18 cellular contexts compared by ENCODE assay signal in the genomic region with DNA sequence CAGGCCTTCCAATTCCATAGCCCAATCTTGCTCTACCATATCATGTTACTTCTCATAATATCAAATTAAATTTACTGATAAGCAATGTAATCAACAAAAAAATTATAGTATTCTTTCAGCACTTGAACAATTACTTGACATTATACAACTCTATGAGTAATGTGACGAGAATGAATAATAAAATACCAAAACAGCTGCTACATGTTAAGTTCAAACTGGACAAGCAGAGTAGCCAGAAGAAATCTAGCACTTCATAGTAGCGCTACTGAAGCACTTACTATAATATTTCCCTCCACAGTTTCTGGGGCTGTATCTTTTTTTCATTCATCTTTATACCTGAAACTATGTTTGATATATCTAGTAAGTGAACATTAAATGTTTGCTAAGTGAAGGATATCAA. TPM values are rescaled to one million over a fixed set of nuclear protein-coding genes. Genes with fewer than 3 reads are reported as not detected.
DNase-seq lines count a peak whose midpoint lies in the region; TF ChIP-seq lines count a peak whose summit lies in the region.
"Had no signal": no experiment of that assay in that cellular context is flagged by ENCODE, and none has a peak within 500 bp of the region (broad histone marks: within the 10 kb centered on the region; RNA-seq: fewer than 3 reads in every experiment).

No MANE protein-coding gene starts in this region.

- no peak overlapping the region for H3K4me3 Mint-ChIP-seq in osteocyte (ENCODE audit: unreplicated experiment)
- H3K4me3 Mint-ChIP-seq: activated CD8-positive, alpha-beta T cell treated with anti-CD3 and anti-CD28 coated beads, Interleukin-2, amount 10 ng/mL, durations not matched to agents 7 days and 5 days had no signal

- H3K4me1 ChIP-seq in OCI-LY1 (ENCODE audit: insufficient read depth, low read length, severe bottlenecking) = peaks cover 85% of the 10 kb centered on the region
- peaks cover 19% of the 10 kb centered on the region for H3K4me1 ChIP-seq in fibroblast of lung (ENCODE audit: control insufficient read depth, extremely low read depth, insufficient read depth, low read length)
- H3K4me1 ChIP-seq in thyroid gland = peaks cover 21 to 62% of the 10 kb centered on the region in 2 donors
- peaks cover 44% of the 10 kb centered on the region for H3K4me1 ChIP-seq in HAP-1

- H3K79me2 ChIP-seq in OCI-LY1 (ENCODE audit: insufficient read depth, low read length) (peaks cover 100% of the 10 kb centered on the region), fibroblast of lung (ENCODE audit: control insufficient read depth, insufficient read depth, low read length) (peaks cover 100% of the 10 kb centered on the region)

- H3K27me3 Mint-ChIP-seq in osteocyte (ENCODE audit: unreplicated experiment) = no peaks in the 10 kb centered on the region
- H3K27me3 Mint-ChIP-seq: activated T-helper 17 cell treated with anti-CD3 and anti-CD28 coated beads, Interleukin-2, amount 50 U/mL, for 72 hours had no signal

- H4K20me1 ChIP-seq in OCI-LY1 (ENCODE audit: insufficient read depth, low read length) (peaks cover 5% of the 10 kb centered on the region; the same call in 1 of the 2 replicates), fibroblast of lung (ENCODE audit: control insufficient read depth, extremely low read depth, insufficient read depth, low read length) (peaks cover 18% of the 10 kb centered on the region)

- no peaks in the 10 kb centered on the region for H3K9me2 ChIP-seq in OCI-LY1 (ENCODE audit: low read depth, low read length)

- no peaks in the 10 kb centered on the region for H3K9me3 Mint-ChIP-seq in osteocyte (ENCODE audit: unreplicated experiment)
- H3K9me3 Mint-ChIP-seq: activated T-helper 17 cell treated with anti-CD3 and anti-CD28 coated beads, Interleukin-2, amount 50 U/mL, for 72 hours; immature natural killer cell had no signal

- TF ChIP-seq POLR2A in thyroid gland (IDR thresholded peaks at IDR 0.05) = no peak

- H3K4me3 ChIP-seq in OCI-LY1 (ENCODE audit: low read depth, low read length, poor library complexity, severe bottlenecking) = no peak overlapping the region
- H3K4me3 ChIP-seq in fibroblast of lung (replicated peaks in 1 of 4; ENCODE audit: control extremely low read depth in 1 of 4, insufficient read depth in 1 of 4, low read depth in 3 of 4, low read length in 4 of 4) = no peak overlapping the region
- H3K4me3 ChIP-seq in thyroid gland (replicated peaks in 1 of 3) = no peak overlapping the region
- no peak overlapping the region for H3K4me3 ChIP-seq in HAP-1
- H3K4me3 ChIP-seq: ascending aorta, gastroesophageal sphincter, SJCRH30 had no signal

- no peaks in the 10 kb centered on the region for H3F3A ChIP-seq in OCI-LY1 (ENCODE audit: insufficient read depth, low read length)

- H3K4me2 ChIP-seq in OCI-LY1 (ENCODE audit: low read length) (peak overlapping the region; percentile 37; the same call in 1 of the 2 replicates), fibroblast of lung (ENCODE audit: extremely low read depth, insufficient read depth, low read length) (peak overlapping the region; percentile 70)

- DNase-seq in EH (ENCODE audit: low read depth) (peak; percentile 73), fibroblast of lung (ENCODE audit: low read depth in 2 of 2) (peak; percentile 68 to 77), osteocyte (ENCODE audit: extremely low spot score, unreplicated experiment) (no peak), KG1 (lab: John Stamatoyannopoulos, UW) (no peak), thyroid gland (no peak), NCI-H82 treated with DMSO at 0.1 percent for 48 hours (lab: John Stamatoyannopoulos, UW; ENCODE audit: unreplicated experiment) (no peak), HAP-1 (ENCODE audit: low spot score in 2 of 2) (no peak)
- DNase-seq: activated CD8-positive, alpha-beta T cell treated with anti-CD3 and anti-CD28 coated beads, Interleukin-2, amount 10 ng/mL, durations not matched to agents 7 days and 5 days; effector memory CD4-positive, alpha-beta T cell; immature natural killer cell; midbrain; NCI-H2171; NK-92 treated with Interleukin-12 subunit alpha and Interleukin-12 subunit beta, amount 100 ng/mL, for 24 hours; SJCRH30 had no signal

- H3K9me3 ChIP-seq in OCI-LY1 (ENCODE audit: low read length) (no peaks in the 10 kb centered on the region), fibroblast of lung (ENCODE audit: control insufficient read depth, insufficient read depth, low read depth, low read length) (no peaks in the 10 kb centered on the region), thyroid gland (no peaks in the 10 kb centered on the region), HAP-1 (no peaks in the 10 kb centered on the region)
- H3K9me3 ChIP-seq: ascending aorta, gastroesophageal sphincter, SJCRH30 had no signal

- H3K4me1 Mint-ChIP-seq in osteocyte (ENCODE audit: unreplicated experiment) = peaks cover 55% of the 10 kb centered on the region

- 77 to 83% methylated on average over 2 of the region's 2 CpGs for WGBS in thyroid gland, 2 donors

- no peak for TF ChIP-seq CTCF in OCI-LY1 (IDR thresholded peaks at IDR 0.05; ENCODE audit: low read length)
- no peak for TF ChIP-seq CTCF in fibroblast of lung (conservative IDR thresholded peaks at IDR 0.05 in 1 of 2, IDR thresholded peaks at IDR 0.05 in 1 of 2; ENCODE audit: low read depth in 1 of 2, low read length in 2 of 2)
- TF ChIP-seq CTCF in osteocyte (IDR thresholded peaks at IDR 0.05) = no peak
- no peak for TF ChIP-seq CTCF in thyroid gland (IDR thresholded peaks at IDR 0.05)

- in situ Hi-C loops in HAP-1 (cut with MboI; ENCODE audit: low sequenced_read_pairs) = no loop called here

- H3K27me3 ChIP-seq in OCI-LY1 (ENCODE audit: insufficient read depth, low read length) (no peaks in the 10 kb centered on the region), fibroblast of lung (ENCODE audit: control insufficient read depth, insufficient read depth, low read length) (no peaks in the 10 kb centered on the region), thyroid gland (no peaks in the 10 kb centered on the region), HAP-1 (ENCODE audit: low read depth) (no peaks in the 10 kb centered on the region; the same call in 1 of the 2 replicates)
- H3K27me3 ChIP-seq: ascending aorta, gastroesophageal sphincter, SJCRH30 had no signal

- H3K9ac ChIP-seq in OCI-LY1 (ENCODE audit: low read length) = no peak overlapping the region
- H3K9ac ChIP-seq in fibroblast of lung (ENCODE audit: insufficient read depth, low read length) = no peak overlapping the region

- no peak overlapping the region for H2AFZ ChIP-seq in OCI-LY1 (ENCODE audit: low read length)
- H2AFZ ChIP-seq in fibroblast of lung (ENCODE audit: low read length) = no peak overlapping the region

- intact Hi-C loops in thyroid gland (cut with DNase I) = no loop called here

- H3K27ac ChIP-seq in OCI-LY1 (ENCODE audit: low read depth, low read length, poor library complexity, severe bottlenecking) = no peak overlapping the region
- H3K27ac ChIP-seq in fibroblast of lung (ENCODE audit: insufficient read depth, low read length) = no peak overlapping the region
- H3K27ac ChIP-seq in thyroid gland = no peak overlapping the region
- H3K27ac ChIP-seq: SJCRH30 had no signal

- peak overlapping the region; percentile 71 for H3K27ac Mint-ChIP-seq in osteocyte (ENCODE audit: unreplicated experiment)

- no peaks in the 10 kb centered on the region for H3K36me3 Mint-ChIP-seq in osteocyte (ENCODE audit: unreplicated experiment)

- H3K36me3 ChIP-seq in OCI-LY1 (ENCODE audit: insufficient read depth, low read length) (peaks cover 24% of the 10 kb centered on the region), fibroblast of lung (ENCODE audit: control insufficient read depth, insufficient read depth, low read length) (no peaks in the 10 kb centered on the region), thyroid gland (no peaks in the 10 kb centered on the region), HAP-1 (replicated peaks) (no peaks in the 10 kb centered on the region)
- H3K36me3 ChIP-seq: ascending aorta, gastroesophageal sphincter had no signal

RNA-seq across cellular contexts. Expression of gene PPP3R1, which starts 14.9 kb away (rescaled TPM):
- total RNA-seq in fibroblast of lung (18.0 and 22.8 TPM in 2 replicates), osteocyte (68.4 and 69.3 TPM in 2 replicates), thyroid gland (10 to 100 TPM; 29.4 to 35.1 (median 31.4) TPM)
- polyA plus RNA-seq in fibroblast of lung = 46.1 and 51.3 TPM in 2 replicates
- polyA plus RNA-seq in fibroblast of lung (2012) = 46.5 and 49.4 TPM in 2 replicates
- 4.2 and 5.7 TPM in 2 replicates for polyA minus RNA-seq in fibroblast of lung (ENCODE audit: low replicate concordance)

Comparison
In these comparisons a context has a peak if more than half of its experiments do, and no peak if none do; other contexts are left out.
1. DNase-seq: peak in EH (single experiment) and fibroblast of lung (2 of 2); none in osteocyte (single experiment), KG1 (single experiment), thyroid gland (0 of 2), NCI-H82 treated with DMSO at 0.1 percent for 48 hours (single experiment) and HAP-1 (0 of 2).